ENCODE assay signal across 17 cellular contexts in genomic region chr17:76934561-76935320, GRCh38.
"Had no signal": no experiment of that assay in that cellular context is flagged by ENCODE, and none has a peak within 500 bp of the region (broad histone marks: within the 10 kb centered on the region; RNA-seq: fewer than 3 reads in every experiment).

No MANE protein-coding gene starts in this region.

- H3K27me3 Mint-ChIP-seq: activated CD8-positive, alpha-beta T cell treated with anti-CD3 and anti-CD28 coated beads for 36 hours had no signal

- H3K27ac ChIP-seq: prostate gland, suprapubic skin had no signal

- H3K4me1 ChIP-seq: prostate gland, suprapubic skin had no signal

- H3K27ac Mint-ChIP-seq: activated CD8-positive, alpha-beta T cell treated with anti-CD3 and anti-CD28 coated beads for 36 hours; activated naive CD4-positive, alpha-beta T cell treated with anti-CD3 and anti-CD28 coated beads, Interleukin-2, amount 50 U/mL, for 72 hours; nephron progenitor cell; type B pancreatic cell had no signal

- ATAC-seq: activated CD8-positive, alpha-beta T cell treated with anti-CD3 and anti-CD28 coated beads for 36 hours; activated naive CD4-positive, alpha-beta T cell treated with anti-CD3 and anti-CD28 coated beads, Interleukin-2, amount 50 U/mL, for 72 hours; effector memory CD8-positive, alpha-beta T cell; right cardiac atrium had no signal

- H3K36me3 ChIP-seq: prostate gland, suprapubic skin had no signal

- H3K4me3 Mint-ChIP-seq: activated CD8-positive, alpha-beta T cell treated with anti-CD3 and anti-CD28 coated beads for 36 hours; effector memory CD8-positive, alpha-beta T cell; nephron progenitor cell; type B pancreatic cell had no signal

- H3K9me3 Mint-ChIP-seq: activated CD8-positive, alpha-beta T cell treated with anti-CD3 and anti-CD28 coated beads for 36 hours; activated naive CD4-positive, alpha-beta T cell treated with anti-CD3 and anti-CD28 coated beads, Interleukin-2, amount 50 U/mL, for 72 hours; effector memory CD8-positive, alpha-beta T cell; nephron progenitor cell; type B pancreatic cell had no signal

- DNase-seq: activated CD4-positive, alpha-beta T cell treated with anti-CD3 and anti-CD28 coated beads for 4 hours; activated CD8-positive, alpha-beta T cell treated with anti-CD3 and anti-CD28 coated beads for 36 hours; activated gamma-delta T cell; activated T-cell treated with anti-CD3 and anti-CD28 coated beads, Interleukin-2, amount 50 U/mL, for 48 hours; effector memory CD8-positive, alpha-beta T cell; head of caudate nucleus; nephron progenitor cell; small intestine; stimulated activated CD4-positive, alpha-beta T cell treated with anti-CD3 and anti-CD28 coated beads, Interleukin-4, amount 100 ng/mL, for 4 hours; stimulated activated CD8-positive, alpha-beta memory T cell treated with anti-CD3 and anti-CD28 coated beads, Interleukin-4, amount 100 ng/mL, for 48 hours; stimulated activated naive CD4-positive, alpha-beta T cell treated with Interleukin-2 at 50 U/mL for 16 hours; T-helper 2 cell had no signal

- H3K36me3 Mint-ChIP-seq: activated naive CD4-positive, alpha-beta T cell treated with anti-CD3 and anti-CD28 coated beads, Interleukin-2, amount 50 U/mL, for 72 hours had no signal

- H3K4me3 ChIP-seq: prostate gland, suprapubic skin had no signal

- H3K9me3 ChIP-seq: prostate gland, suprapubic skin had no signal
